In genomic region chr7:25093268-25093802, GRCh38 we compare ENCODE assay signal across 8 cellular contexts. TPM values are rescaled to one million over a fixed set of nuclear protein-coding genes. Genes with fewer than 3 reads are reported as not detected.
DNase-seq lines count a peak whose midpoint lies in the region; ATAC-seq and TF ChIP-seq lines count a peak whose summit lies in the region.

No MANE protein-coding gene starts in this region.

- TF ChIP-seq RAD21 in SK-N-SH (IDR thresholded peaks at IDR 0.05; ENCODE audit: low read length) = peak; percentile 81

- H4K20me1 ChIP-seq in SK-N-SH (ENCODE audit: insufficient read depth) = no peaks in the 10 kb centered on the region

- H3K4me1 ChIP-seq in SK-N-SH (ENCODE audit: control insufficient read depth in 1 of 2, insufficient read depth in 2 of 2, low read depth in 1 of 2, low read length in 1 of 2) (peaks cover 0 to 6% of the 10 kb centered on the region in 2 experiments; a peak in 1 of 4 replicates), cardiac muscle cell (ENCODE audit: low read depth) (peaks cover 10% of the 10 kb centered on the region)

- TF ChIP-seq CTCF in SK-N-SH (IDR thresholded peaks at IDR 0.05) (peak; percentile 99), cardiac muscle cell (IDR thresholded peaks at IDR 0.05; ENCODE audit: low read depth, low read length) (peak; percentile 91)

- POLR2A ChIA-PET in SK-N-SH (lab: Yijun Ruan, JAX) = interaction anchor here (2.4 kb wide), 1 partner anchor 32 kb away, joined by 8 read pairs; the partner anchor contains the start of gene CYCS

- H2AFZ ChIP-seq in SK-N-SH (ENCODE audit: low read depth) = no peak overlapping the region

- H3K9me3 ChIP-seq in SK-N-SH (no peaks in the 10 kb centered on the region), cardiac muscle cell (ENCODE audit: low read depth) (no peaks in the 10 kb centered on the region)

- H3K79me2 ChIP-seq in SK-N-SH (ENCODE audit: insufficient read depth) = no peaks in the 10 kb centered on the region

- H3K9me2 ChIP-seq in SK-N-SH = no peaks in the 10 kb centered on the region

- 49% methylated on average over 3 of the region's 3 CpGs for WGBS in SK-N-SH (ENCODE audit: low lambda C conversion rate)

- DNase-seq in DMS53 (lab: John Stamatoyannopoulos, UW) (peak; percentile 98), LoVo (ENCODE audit: low spot score) (peak; percentile 90), SK-N-SH (peak; percentile 83), cardiac muscle cell (ENCODE audit: low read depth in 1 of 2, low spot score in 1 of 2) (peak; percentile 78 to 85), putamen (ENCODE audit: low spot score) (peak; percentile 37), Ammon's horn (ENCODE audit: low spot score) (no peak)
- DNase-seq in activated naive CD4-positive, alpha-beta T cell (lab: John Stamatoyannopoulos, UW) = peak; percentile 43 to 65 (median 54)

- H3K36me3 ChIP-seq in SK-N-SH (replicated peaks in 1 of 2; ENCODE audit: control insufficient read depth in 1 of 2, insufficient read depth in 2 of 2, low read length in 1 of 2) (no peaks in the 10 kb centered on the region), cardiac muscle cell (no peaks in the 10 kb centered on the region)

- no peak overlapping the region for H3K9ac ChIP-seq in SK-N-SH

- H3K27ac ChIP-seq in SK-N-SH (ENCODE audit: low read depth in 2 of 2, low read length in 1 of 2) = no peak overlapping the region
- no peak overlapping the region for H3K27ac ChIP-seq in cardiac muscle cell

- no peaks in the 10 kb centered on the region for H3F3A ChIP-seq in SK-N-SH (replicated peaks; ENCODE audit: insufficient read depth)

- no peak overlapping the region for H3K4me2 ChIP-seq in SK-N-SH

- H3K27me3 ChIP-seq in SK-N-SH (ENCODE audit: insufficient read depth) = no peaks in the 10 kb centered on the region
- no peaks in the 10 kb centered on the region for H3K27me3 ChIP-seq in cardiac muscle cell

- TF ChIP-seq EP300 in SK-N-SH (IDR thresholded peaks at IDR 0.05; ENCODE audit: borderline replicate concordance in 1 of 2, low read depth in 1 of 2, low read length in 1 of 2) = no peak

- ATAC-seq in GM21619 (IDR thresholded peaks at IDR 0.05; ENCODE audit: unreplicated experiment) = peak; percentile 73

- H3K4me3 ChIP-seq in SK-N-SH (ENCODE audit: low read depth in 2 of 2, low read length in 1 of 2) (no peak overlapping the region), cardiac muscle cell (no peak overlapping the region)

- CTCF ChIA-PET in SK-N-SH (lab: Yijun Ruan, JAX) = interaction anchor here (0.6 to 14.5 kb wide), 78 partner anchors 10 to 1524 kb away, joined by 3 to 396 read pairs (median 5); partner anchors contain the start of genes CYCS, OSBPL3 and PALS2

TF ChIP-seq in SK-N-SH, 30 proteins besides CTCF, POLR2A, EP300 and RAD21:
- no peak for TF ChIP-seq ELF1 (IDR thresholded peaks at IDR 0.05)
- TF ChIP-seq ZBTB33 (IDR thresholded peaks at IDR 0.05; ENCODE audit: borderline replicate concordance, low read depth) = no peak
- no peak; the same call in 1 of the 2 replicates for TF ChIP-seq MAX (IDR thresholded peaks at IDR 0.05; ENCODE audit: low read depth)
- TF ChIP-seq RCOR1 (IDR thresholded peaks at IDR 0.05; ENCODE audit: low read length) = 0 out of 2 replicates have a peak, but pooled peaks have one; percentile 40
- TF ChIP-seq FOXJ3 (CRISPR knock-in tag; IDR thresholded peaks at IDR 0.05) = no peak
- peak; percentile 46; the same call in 1 of the 2 replicates for TF ChIP-seq MXI1 (IDR thresholded peaks at IDR 0.05; ENCODE audit: low read depth, low read length)
- 0 out of 2 replicates have a peak, but pooled peaks have one; percentile 38 for TF ChIP-seq SIN3A (IDR thresholded peaks at IDR 0.05; ENCODE audit: borderline replicate concordance, low read depth, low read length)
- TF ChIP-seq EZH2phosphoT487 (IDR thresholded peaks at IDR 0.05; ENCODE audit: borderline replicate concordance, low read depth) = no peak
- peak; percentile 38; the same call in 1 of the 2 replicates for TF ChIP-seq RFX5 (IDR thresholded peaks at IDR 0.05; ENCODE audit: low read length)
- TF ChIP-seq NRF1 (IDR thresholded peaks at IDR 0.05; ENCODE audit: low read depth, low read length) = no peak
- TF ChIP-seq REST (IDR thresholded peaks at IDR 0.05; ENCODE audit: low read depth, low read length) = no peak
- TF ChIP-seq SMC3 (IDR thresholded peaks at IDR 0.05; ENCODE audit: low read depth, low read length) = peak; percentile 78
- no peak for TF ChIP-seq FOXM1 (IDR thresholded peaks at IDR 0.05; ENCODE audit: low read depth)
TF ChIP-seq in SK-N-SH: peak in this region for 5.

RNA-seq across cellular contexts. Expression of gene CYCS, which starts 31.7 kb away (rescaled TPM):
- 22.9 and 23.8 TPM in 2 replicates for polyA plus RNA-seq in SK-N-SH (2012; rRNA removed)
- polyA plus RNA-seq in SK-N-SH (2012; cell fraction: cytosol; rRNA removed) = 39.2 and 65.4 TPM in 2 replicates
- 5.1 and 12.5 TPM in 2 replicates for polyA plus RNA-seq in SK-N-SH (2012; cell fraction: nucleus; rRNA removed)
- 38.7 and 68.7 TPM in 2 replicates for total RNA-seq in cardiac muscle cell
- 300 and 489 TPM in 2 replicates for polyA plus RNA-seq in cardiac muscle cell
